ENCODE assay signal across 1 cellular context in the genomic region with DNA sequence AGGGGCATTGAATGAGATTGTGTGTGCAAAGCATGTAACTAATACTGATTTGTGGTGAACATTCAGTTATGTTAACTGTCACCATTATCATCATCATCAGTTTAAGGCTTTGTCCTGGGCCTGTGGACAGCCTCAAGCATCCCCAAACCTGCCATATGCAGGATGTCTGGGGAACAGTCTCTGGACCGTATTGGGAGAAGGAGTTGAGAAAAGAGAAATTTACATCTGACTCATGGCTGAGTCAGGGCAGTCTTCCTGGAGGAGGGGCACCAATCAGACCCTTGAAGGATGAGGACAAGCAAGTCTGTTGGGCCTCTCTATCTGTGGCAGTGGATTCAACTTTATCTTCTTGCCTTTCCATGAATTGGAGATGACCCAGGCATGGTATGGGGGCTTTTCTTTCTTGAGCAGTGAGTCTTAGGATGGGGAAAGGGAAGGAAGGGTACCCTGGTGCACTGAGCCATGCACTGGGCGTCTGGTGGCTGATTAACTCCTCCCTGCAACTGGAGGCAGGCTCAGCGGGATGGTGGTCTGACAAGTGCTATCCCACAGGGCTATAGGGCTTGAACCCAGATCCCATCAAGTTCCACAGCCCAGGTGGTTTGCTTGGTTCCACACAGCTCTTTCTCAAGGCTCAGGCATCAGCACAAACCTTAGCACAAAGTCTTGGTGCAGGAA.
TF ChIP-seq lines count a peak whose summit lies in the region.

No MANE protein-coding gene starts in this region.

TF ChIP-seq in endothelial cell of umbilical vein, 7 proteins besides CTCF, POLR2A, EP300 and RAD21:
- no peak for TF ChIP-seq POLR2AphosphoS5 (IDR thresholded peaks at IDR 0.05; ENCODE audit: insufficient read depth, low read depth, low read length)
- TF ChIP-seq FOS (IDR thresholded peaks at IDR 0.05; ENCODE audit: borderline replicate concordance, insufficient read depth, low read length) = peak; percentile 83
- no peak for TF ChIP-seq GATA2 (IDR thresholded peaks at IDR 0.05; ENCODE audit: insufficient read depth, insufficient read length, low read depth, low read length)
TF ChIP-seq in endothelial cell of umbilical vein: peak in this region for 1.
